ENCODE assay signal across 25 cellular contexts in genomic region chr21:36717901-36718465, GRCh38. TPM values are rescaled to one million over a fixed set of nuclear protein-coding genes. Genes with fewer than 3 reads are reported as not detected.
DNase-seq lines count a peak whose midpoint lies in the region; ATAC-seq and TF ChIP-seq lines count a peak whose summit lies in the region.
"Had no signal": no experiment of that assay in that cellular context is flagged by ENCODE, and none has a peak within 500 bp of the region (broad histone marks: within the 10 kb centered on the region; RNA-seq: fewer than 3 reads in every experiment).

No MANE protein-coding gene starts in this region.

- no peak for TF ChIP-seq POLR2A in uterus (IDR thresholded peaks at IDR 0.05)

- H3K27ac ChIP-seq in endodermal cell (ENCODE audit: low read depth, low read length) (no peak overlapping the region), foreskin keratinocyte (no peak overlapping the region), uterus (no peak overlapping the region)
- H3K27ac ChIP-seq: SK-N-MC had no signal

- no peaks in the 10 kb centered on the region for H3K36me3 Mint-ChIP-seq in endodermal cell (ENCODE audit: low read depth)
- H3K36me3 Mint-ChIP-seq in nephron progenitor cell (ENCODE audit: low read depth): no peaks in the 10 kb centered on the region
- H3K36me3 Mint-ChIP-seq: CD8-positive, alpha-beta memory T cell had no signal

- H3K9me3 Mint-ChIP-seq in endodermal cell (no peaks in the 10 kb centered on the region), nephron progenitor cell (no peaks in the 10 kb centered on the region)
- H3K9me3 Mint-ChIP-seq: CD8-positive, alpha-beta memory T cell had no signal

- peak; percentile 43 for DNase-seq in activated effector memory CD4-positive, alpha-beta T cell treated with anti-CD3 and anti-CD28 coated beads, Interleukin-2, amount 50 U/mL, for 16 hours
- DNase-seq in activated effector memory CD4-positive, alpha-beta T cell treated with Interleukin-2 at 50 U/mL for 16 hours: no peak
- DNase-seq in HT-29 (ENCODE audit: low spot score) (peak; percentile 1), endodermal cell (peak; percentile 39), renal cortical epithelial cell (ENCODE audit: low read depth) (peak; percentile 70), foreskin keratinocyte (no peak), nephron progenitor cell (no peak), uterus (no peak)
- DNase-seq: 8988T, AML-193, C1 segment of cervical spinal cord, EL, GF-D8, KG1, NCI-H1092 treated with DMSO at 0.1 percent for 48 hours, NCI-H146, NCI-H2029 treated with DMSO at 0.1 percent for 48 hours, NCI-H2171, NCI-H345, NCI-H524 treated with DMSO at 0.1 percent for 48 hours, NCI-H82, Right ventricle myocardium superior had no signal

- H3K36me3 ChIP-seq in endodermal cell (ENCODE audit: control insufficient read depth, insufficient read depth, low read length): no peaks in the 10 kb centered on the region
- H3K36me3 ChIP-seq in uterus: no peaks in the 10 kb centered on the region

- H3K4me1 Mint-ChIP-seq in endodermal cell: peaks cover 4% of the 10 kb centered on the region
- H3K4me1 Mint-ChIP-seq in nephron progenitor cell: peaks cover 39% of the 10 kb centered on the region
- H3K4me1 Mint-ChIP-seq: CD8-positive, alpha-beta memory T cell had no signal

- H3K4me3 Mint-ChIP-seq in endodermal cell: no peak overlapping the region
- H3K4me3 Mint-ChIP-seq in nephron progenitor cell: no peak overlapping the region
- H3K4me3 Mint-ChIP-seq: CD8-positive, alpha-beta memory T cell had no signal

- H3K9ac ChIP-seq in endodermal cell (ENCODE audit: extremely low read depth, low read length, poor library complexity, severe bottlenecking): no peak overlapping the region

- intact Hi-C loops in uterus (cut with DNase I; ENCODE audit: low total_unique reads): no loop called here

- H3K27me3 ChIP-seq in endodermal cell (ENCODE audit: control insufficient read depth, insufficient read depth, low read length, poor library complexity, severe bottlenecking): peaks cover 47% of the 10 kb centered on the region
- H3K27me3 ChIP-seq in foreskin keratinocyte: peaks cover 34% of the 10 kb centered on the region
- H3K27me3 ChIP-seq in uterus: peaks cover 0 to 33% of the 10 kb centered on the region in 2 donors

- H3K9me3 ChIP-seq in endodermal cell (ENCODE audit: control insufficient read depth, low read length) (no peaks in the 10 kb centered on the region), uterus (no peaks in the 10 kb centered on the region)

- no peak for TF ChIP-seq CTCF in endodermal cell (conservative IDR thresholded peaks at IDR 0.05)
- no peak for TF ChIP-seq CTCF in foreskin keratinocyte (conservative IDR thresholded peaks at IDR 0.05)
- no peak for TF ChIP-seq CTCF in nephron progenitor cell (IDR thresholded peaks at IDR 0.05)
- TF ChIP-seq CTCF in uterus (IDR thresholded peaks at IDR 0.05): no peak

- ATAC-seq in foreskin keratinocyte: no peak

- no peak overlapping the region for H3K27ac Mint-ChIP-seq in endodermal cell
- no peak overlapping the region for H3K27ac Mint-ChIP-seq in nephron progenitor cell
- H3K27ac Mint-ChIP-seq: CD8-positive, alpha-beta memory T cell had no signal

- peaks cover 59% of the 10 kb centered on the region for H3K27me3 Mint-ChIP-seq in endodermal cell (ENCODE audit: insufficient read depth)
- peaks cover 31% of the 10 kb centered on the region for H3K27me3 Mint-ChIP-seq in nephron progenitor cell (ENCODE audit: low read depth, poor library complexity)

- 79 to 80% methylated on average over 8 to 9 of the region's 9 CpGs for WGBS in endodermal cell (ENCODE audit: insufficient coverage in 1 of 2, insufficient read length in 1 of 2), 2 experiments

- no peaks in the 10 kb centered on the region for H3K4me1 ChIP-seq in endodermal cell (ENCODE audit: control insufficient read depth, insufficient read depth, low read length)
- no peaks in the 10 kb centered on the region for H3K4me1 ChIP-seq in foreskin keratinocyte
- no peaks in the 10 kb centered on the region for H3K4me1 ChIP-seq in uterus

- H3K4me3 ChIP-seq in endodermal cell (ENCODE audit: low read length): no peak overlapping the region
- H3K4me3 ChIP-seq in uterus: no peak overlapping the region
- H3K4me3 ChIP-seq: SK-N-MC had no signal

RNA-seq across cellular contexts. Expression of gene SIM2, which starts 19.1 kb away (rescaled TPM):
- total RNA-seq in HT-29 (2014; rRNA removed; shearing (Covaris generic)): 9.9 and 11.4 TPM in 2 replicates
- total RNA-seq in endodermal cell: not detected
- polyA plus RNA-seq in endodermal cell (2013, experiment 1 of 2): not detected
- 0.04 TPM for polyA plus RNA-seq in endodermal cell (2013, experiment 2 of 2)
- total RNA-seq in renal cortical epithelial cell: 4.0 and 23.1 TPM in 2 replicates
- not detected in 2 replicates for total RNA-seq in foreskin keratinocyte
- not detected in 2 replicates for polyA plus RNA-seq in foreskin keratinocyte
- under 1 TPM in 2 of 4 donors, not detected in 2; 0.21 to 0.59 TPM for total RNA-seq in uterus
- total RNA-seq: CD8-positive, alpha-beta memory T cell; OCI-LY7; Right ventricle myocardium superior had no signal

Comparison
In these comparisons a context has a peak if more than half of its experiments do, and no peak if none do; other contexts are left out.
1. DNase-seq: peak in activated effector memory CD4-positive, alpha-beta T cell treated with anti-CD3 and anti-CD28 coated beads, Interleukin-2, amount 50 U/mL, for 16 hours (single experiment), HT-29 (single experiment), endodermal cell (single experiment) and renal cortical epithelial cell (single experiment); none in activated effector memory CD4-positive, alpha-beta T cell treated with Interleukin-2 at 50 U/mL for 16 hours (single experiment), foreskin keratinocyte (0 of 2), nephron progenitor cell (single experiment) and uterus (0 of 2).